1 cellular context compared by ENCODE assay signal in genomic region chr6:120320481-120321162, GRCh38.
TF ChIP-seq lines count a peak whose summit lies in the region.

No MANE protein-coding gene starts in this region.

TF ChIP-seq in GM12878, 131 proteins besides CTCF, POLR2A, EP300 and RAD21 (continued from another document):
- TF ChIP-seq SMC3 (IDR thresholded peaks at IDR 0.05; ENCODE audit: borderline replicate concordance, low read length) (no peak), EGR1 (IDR thresholded peaks at IDR 0.05; ENCODE audit: borderline replicate concordance in 1 of 2, low read depth in 2 of 2, low read length in 2 of 2) (no peak), SPI1 (IDR thresholded peaks at IDR 0.05; ENCODE audit: borderline replicate concordance, insufficient read depth, low read depth, low read length) (no peak), NFIC (IDR thresholded peaks at IDR 0.05; ENCODE audit: low read depth, low read length) (no peak), BMI1 (IDR thresholded peaks at IDR 0.05; ENCODE audit: borderline replicate concordance) (no peak)
